In genomic region chr6:37171141-37171969, GRCh38 we compare ENCODE assay signal across 8 cellular contexts. TPM values are rescaled to one million over a fixed set of nuclear protein-coding genes. Genes with fewer than 3 reads are reported as not detected.
A peak's percentile ranks its signal among the peaks of the same experiment; 100 is the strongest.
DNase-seq lines count a peak whose midpoint lies in the region; ATAC-seq and TF ChIP-seq lines count a peak whose summit lies in the region.

No MANE protein-coding gene starts in this region.

- H3K9ac ChIP-seq in HUES64 (ENCODE audit: low read depth, low read length) (peak overlapping the region; percentile 92), endocrine pancreas (ENCODE audit: control insufficient read depth, insufficient read depth, low read length) (peak overlapping the region; percentile 66)

- no peaks in the 10 kb centered on the region for H3K9me3 Mint-ChIP-seq in CD4-positive, CD25-positive, alpha-beta regulatory T cell
- H3K9me3 Mint-ChIP-seq in activated CD4-positive, alpha-beta T cell treated with anti-CD3 and anti-CD28 coated beads, Interleukin-2, amount 10 ng/mL, durations not matched to agents 24 days and 14 days: no peaks in the 10 kb centered on the region

- H3K27ac Mint-ChIP-seq in CD4-positive, CD25-positive, alpha-beta regulatory T cell: peak overlapping the region; percentile 91 to 96 (median 94)
- H3K27ac Mint-ChIP-seq in activated CD4-positive, alpha-beta T cell treated with anti-CD3 and anti-CD28 coated beads, Interleukin-2, amount 10 ng/mL, durations not matched to agents 24 days and 14 days: peak overlapping the region; percentile 94

- ATAC-seq in CD4-positive, CD25-positive, alpha-beta regulatory T cell (ENCODE audit: low read depth in 2 of 2): no peak
- no peak for ATAC-seq in GM18873 (IDR thresholded peaks at IDR 0.05; ENCODE audit: low FRiP score, unreplicated experiment)

- peaks cover 55% of the 10 kb centered on the region for H3K4me1 ChIP-seq in CD4-positive, CD25-positive, alpha-beta regulatory T cell (ENCODE audit: control insufficient read depth, insufficient read depth, low read length, poor library complexity, severe bottlenecking)
- peaks cover 30% of the 10 kb centered on the region for H3K4me1 ChIP-seq in HUES64 (ENCODE audit: insufficient read depth, low read length)
- H3K4me1 ChIP-seq in endocrine pancreas (ENCODE audit: control insufficient read depth, insufficient read depth, low read length): no peaks in the 10 kb centered on the region
- peaks cover 58% of the 10 kb centered on the region for H3K4me1 ChIP-seq in mononuclear cell (ENCODE audit: insufficient read depth, low read length)
- peaks cover 17% of the 10 kb centered on the region for H3K4me1 ChIP-seq in testis

- peak overlapping the region; percentile 98 for H3K4me3 ChIP-seq in CD4-positive, CD25-positive, alpha-beta regulatory T cell (ENCODE audit: low read depth, low read length)
- H3K4me3 ChIP-seq in HUES64 (ENCODE audit: low read length) (peak overlapping the region; percentile 94), endocrine pancreas (ENCODE audit: control insufficient read depth, insufficient read depth, low read length) (peak overlapping the region; percentile 75), mononuclear cell (ENCODE audit: low read length) (peak overlapping the region; percentile 97), testis (peak overlapping the region; percentile 77 to 82)

- under 1% methylated on average over 48 of the region's 48 CpGs for WGBS in HUES64
- 0 to 1% methylated on average over 41 to 47 of the region's 48 CpGs for WGBS in testis, 2 donors

- DNase-seq in CD4-positive, CD25-positive, alpha-beta regulatory T cell: peak; percentile 17 to 66 (median 51)
- DNase-seq in activated CD4-positive, alpha-beta T cell treated with anti-CD3 and anti-CD28 coated beads, Interleukin-2, amount 10 ng/mL, durations not matched to agents 24 days and 14 days: peak; percentile 82
- DNase-seq in testis (peak; percentile 52), DMS114 treated with DMSO at 0.1 percent for 48 hours (lab: John Stamatoyannopoulos, UW; ENCODE audit: unreplicated experiment) (no peak)

- H3K4me1 Mint-ChIP-seq in CD4-positive, CD25-positive, alpha-beta regulatory T cell: peaks cover 35 to 58% (median 40%) of the 10 kb centered on the region in 4 donors
- peaks cover 62% of the 10 kb centered on the region for H3K4me1 Mint-ChIP-seq in activated CD4-positive, alpha-beta T cell treated with anti-CD3 and anti-CD28 coated beads, Interleukin-2, amount 10 ng/mL, durations not matched to agents 24 days and 14 days

- TF ChIP-seq POLR2A in testis (IDR thresholded peaks at IDR 0.05): no peak

- H3K4me3 Mint-ChIP-seq in CD4-positive, CD25-positive, alpha-beta regulatory T cell: peak overlapping the region; percentile 93 to 100 (median 98)
- H3K4me3 Mint-ChIP-seq in activated CD4-positive, alpha-beta T cell treated with anti-CD3 and anti-CD28 coated beads, Interleukin-2, amount 10 ng/mL, durations not matched to agents 24 days and 14 days: peak overlapping the region; percentile 93

- H3K9me3 ChIP-seq in CD4-positive, CD25-positive, alpha-beta regulatory T cell (ENCODE audit: control insufficient read depth in 2 of 2, low read length in 2 of 2): no peaks in the 10 kb centered on the region
- H3K9me3 ChIP-seq in HUES64 (ENCODE audit: insufficient read depth, low read depth, low read length) (no peaks in the 10 kb centered on the region), endocrine pancreas (ENCODE audit: control insufficient read depth, low read length) (no peaks in the 10 kb centered on the region), mononuclear cell (ENCODE audit: low read depth, low read length) (no peaks in the 10 kb centered on the region), testis (no peaks in the 10 kb centered on the region)

- intact Hi-C loops in activated CD4-positive, alpha-beta T cell treated with anti-CD3 and anti-CD28 coated beads, Interleukin-2, amount 10 ng/mL, durations not matched to agents 24 days and 14 days (cut with micrococcal nuclease): loop anchor here (5.0 kb wide), 4 partner anchors 86 to 404 kb away; partner anchors contain the start of genes CMTR1, TBC1D22B and TMEM217
- intact Hi-C loops in testis (cut with DNase I; ENCODE audit: low total_unique reads): loop anchor here (5.0 to 10.0 kb wide), 2 partner anchors 119 to 147 kb away; no protein-coding TSS in a partner anchor

- TF ChIP-seq CTCF in testis (IDR thresholded peaks at IDR 0.05): no peak

- H3K36me3 Mint-ChIP-seq in CD4-positive, CD25-positive, alpha-beta regulatory T cell: peaks cover 48% of the 10 kb centered on the region
- peaks cover 52% of the 10 kb centered on the region for H3K36me3 Mint-ChIP-seq in activated CD4-positive, alpha-beta T cell treated with anti-CD3 and anti-CD28 coated beads, Interleukin-2, amount 10 ng/mL, durations not matched to agents 24 days and 14 days (ENCODE audit: low read depth)

- H3K27me3 ChIP-seq in CD4-positive, CD25-positive, alpha-beta regulatory T cell (ENCODE audit: control insufficient read depth, insufficient read depth, low read length): no peaks in the 10 kb centered on the region
- no peaks in the 10 kb centered on the region for H3K27me3 ChIP-seq in HUES64 (ENCODE audit: insufficient read depth, low read length)
- H3K27me3 ChIP-seq in endocrine pancreas (ENCODE audit: control insufficient read depth, insufficient read depth, low read length): no peaks in the 10 kb centered on the region
- H3K27me3 ChIP-seq in mononuclear cell (ENCODE audit: insufficient read depth, low read length): no peaks in the 10 kb centered on the region
- H3K27me3 ChIP-seq in testis: no peaks in the 10 kb centered on the region

- H3K27ac ChIP-seq in CD4-positive, CD25-positive, alpha-beta regulatory T cell (ENCODE audit: insufficient read depth, low read length, poor library complexity, severe bottlenecking): peak overlapping the region; percentile 82
- H3K27ac ChIP-seq in HUES64 (ENCODE audit: low read depth, low read length) (peak overlapping the region; percentile 86; the same call in 1 of the 2 replicates), testis (peak overlapping the region; percentile 52 to 82)

- peaks cover 40% of the 10 kb centered on the region for H3K36me3 ChIP-seq in CD4-positive, CD25-positive, alpha-beta regulatory T cell (ENCODE audit: control insufficient read depth, insufficient read depth, low read length)
- peaks cover 43% of the 10 kb centered on the region for H3K36me3 ChIP-seq in HUES64 (ENCODE audit: insufficient read depth, low read length)
- no peaks in the 10 kb centered on the region for H3K36me3 ChIP-seq in endocrine pancreas (ENCODE audit: control insufficient read depth, insufficient read depth, low read length)
- no peaks in the 10 kb centered on the region for H3K36me3 ChIP-seq in testis (ENCODE audit: low read depth, missing control alignments)

- peaks cover 10% of the 10 kb centered on the region for H3K27me3 Mint-ChIP-seq in CD4-positive, CD25-positive, alpha-beta regulatory T cell
- no peaks in the 10 kb centered on the region for H3K27me3 Mint-ChIP-seq in activated CD4-positive, alpha-beta T cell treated with anti-CD3 and anti-CD28 coated beads, Interleukin-2, amount 10 ng/mL, durations not matched to agents 24 days and 14 days

RNA-seq across cellular contexts. Expression of gene PIM1, which starts 1.4 kb away (rescaled TPM):
- 161 TPM for total RNA-seq in CD4-positive, CD25-positive, alpha-beta regulatory T cell
- 100 to 1,000 TPM; 105 to 149 (median 127) TPM for polyA plus RNA-seq in CD4-positive, CD25-positive, alpha-beta regulatory T cell
- polyA plus RNA-seq in HUES64 (2013, experiment 1 of 2): 34.5 TPM
- polyA plus RNA-seq in HUES64 (2013, experiment 2 of 2): 40.9 TPM
- total RNA-seq in activated CD4-positive, alpha-beta T cell treated with anti-CD3 and anti-CD28 coated beads, Interleukin-2, amount 10 ng/mL, durations not matched to agents 24 days and 14 days: 153 and 158 TPM in 2 replicates
- total RNA-seq in mononuclear cell (107 TPM), testis (10 to 100 TPM; 20.4 to 30.8 TPM)
- 28.0 TPM for polyA plus RNA-seq in testis (ENCODE audit: insufficient read depth, low read depth, low replicate concordance)
